20 cellular contexts compared by ENCODE assay signal in the genomic region with DNA sequence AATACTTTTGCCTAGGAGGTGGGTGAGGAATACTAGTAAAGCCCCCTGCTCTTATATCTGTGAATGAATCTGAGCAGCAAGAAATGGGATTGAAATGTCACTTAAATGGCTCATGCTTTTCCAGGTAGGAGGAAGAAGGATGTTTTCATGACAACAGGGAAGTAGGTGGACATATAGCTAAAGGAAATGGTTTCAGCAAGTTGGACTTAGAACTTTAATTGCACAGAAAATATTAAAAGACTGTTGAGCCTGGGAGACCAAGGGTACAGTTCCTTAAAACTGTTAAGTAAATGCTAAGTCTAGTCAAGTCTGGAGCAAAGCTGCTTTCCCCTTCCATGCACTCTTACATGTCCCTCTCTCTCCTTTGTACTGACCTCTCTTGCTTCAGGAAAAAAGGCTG.
DNase-seq lines count a peak whose midpoint lies in the region; ATAC-seq and TF ChIP-seq lines count a peak whose summit lies in the region.
"Had no signal": no experiment of that assay in that cellular context is flagged by ENCODE, and none has a peak within 500 bp of the region (broad histone marks: within the 10 kb centered on the region; RNA-seq: fewer than 3 reads in every experiment).

No MANE protein-coding gene starts in this region.

- intact Hi-C loops in MCF 10A (cut with micrococcal nuclease) (no loop called here), breast epithelium (cut with DNase I; ENCODE audit: low total_unique reads) (no loop called here), gastrocnemius medialis (cut with DNase I; ENCODE audit: low total_unique reads) (no loop called here)
- intact Hi-C loops in activated T-helper 1 cell treated with anti-CD3 and anti-CD28 coated beads, Interleukin-12 subunit alpha, Interleukin-12 subunit beta, Interleukin-2, Interleukin-4 antibody, amounts not matched to agents 30 ng/mL and 10 ng/mL and 1 ng/mL, durations not matched to agents 14 hours and 24 hours and 36 hours (cut with micrococcal nuclease) = no loop called here

- no peak for TF ChIP-seq POLR2A in breast epithelium (IDR thresholded peaks at IDR 0.05)
- no peak for TF ChIP-seq POLR2A in gastrocnemius medialis (IDR thresholded peaks at IDR 0.05)

- peak overlapping the region; percentile 24 for H2AFZ ChIP-seq in hepatocyte
- H2AFZ ChIP-seq in neural progenitor cell (replicated peaks) = peak overlapping the region; percentile 1

- H3K4me1 ChIP-seq in breast epithelium = no peaks in the 10 kb centered on the region
- peaks cover 18% of the 10 kb centered on the region for H3K4me1 ChIP-seq in hepatocyte (ENCODE audit: insufficient read depth)
- no peaks in the 10 kb centered on the region for H3K4me1 ChIP-seq in neural progenitor cell
- H3K4me1 ChIP-seq in gastrocnemius medialis = no peaks in the 10 kb centered on the region

- TF ChIP-seq CTCF in MCF 10A (IDR thresholded peaks at IDR 0.05; ENCODE audit: unreplicated experiment) = no peak
- no peak for TF ChIP-seq CTCF in breast epithelium (IDR thresholded peaks at IDR 0.05)
- TF ChIP-seq CTCF in hepatocyte (IDR thresholded peaks at IDR 0.05; ENCODE audit: poor library complexity) = no peak
- no peak for TF ChIP-seq CTCF in neural progenitor cell (IDR thresholded peaks at IDR 0.05)
- no peak for TF ChIP-seq CTCF in gastrocnemius medialis (IDR thresholded peaks at IDR 0.05 in 4 of 5, conservative IDR thresholded peaks at IDR 0.05 in 1 of 5)

- H3K36me3 ChIP-seq in breast epithelium = no peaks in the 10 kb centered on the region
- no peaks in the 10 kb centered on the region for H3K36me3 ChIP-seq in hepatocyte (replicated peaks; ENCODE audit: insufficient read depth, low read depth)
- no peaks in the 10 kb centered on the region for H3K36me3 ChIP-seq in neural progenitor cell
- no peaks in the 10 kb centered on the region for H3K36me3 ChIP-seq in gastrocnemius medialis

- H3K4me3 Mint-ChIP-seq in MCF 10A (ENCODE audit: unreplicated experiment) (no peak overlapping the region), neural progenitor cell (no peak overlapping the region)
- no peak overlapping the region for H3K4me3 Mint-ChIP-seq in activated T-helper 1 cell treated with anti-CD3 and anti-CD28 coated beads, Interleukin-12 subunit alpha, Interleukin-12 subunit beta, Interleukin-2, Interleukin-4 antibody, amounts not matched to agents 30 ng/mL and 10 ng/mL and 1 ng/mL, durations not matched to agents 14 hours and 24 hours and 36 hours
- H3K4me3 Mint-ChIP-seq: B cell, CD14-positive monocyte, HFFc6 had no signal

- H3K9me3 ChIP-seq in breast epithelium = no peaks in the 10 kb centered on the region
- no peaks in the 10 kb centered on the region for H3K9me3 ChIP-seq in hepatocyte (ENCODE audit: low read depth)
- H3K9me3 ChIP-seq in neural progenitor cell (ENCODE audit: low read depth) = no peaks in the 10 kb centered on the region
- H3K9me3 ChIP-seq in gastrocnemius medialis = no peaks in the 10 kb centered on the region

- H3K79me2 ChIP-seq in hepatocyte = no peaks in the 10 kb centered on the region
- no peaks in the 10 kb centered on the region for H3K79me2 ChIP-seq in neural progenitor cell (ENCODE audit: low read depth)

- H3K27me3 ChIP-seq in breast epithelium (no peaks in the 10 kb centered on the region), hepatocyte (no peaks in the 10 kb centered on the region), neural progenitor cell (no peaks in the 10 kb centered on the region), gastrocnemius medialis (no peaks in the 10 kb centered on the region)

- no TSS peak for BruUV-seq in MCF 10A (replicated peaks; lab: Mats Ljungman, UMichigan)

- peak overlapping the region; percentile 24 for H3K27ac Mint-ChIP-seq in MCF 10A (ENCODE audit: low read depth, unreplicated experiment)
- no peak overlapping the region for H3K27ac Mint-ChIP-seq in neural progenitor cell
- no peak overlapping the region for H3K27ac Mint-ChIP-seq in activated T-helper 1 cell treated with anti-CD3 and anti-CD28 coated beads, Interleukin-12 subunit alpha, Interleukin-12 subunit beta, Interleukin-2, Interleukin-4 antibody, amounts not matched to agents 30 ng/mL and 10 ng/mL and 1 ng/mL, durations not matched to agents 14 hours and 24 hours and 36 hours
- H3K27ac Mint-ChIP-seq: B cell, CD14-positive monocyte, HFFc6 had no signal

- H3K4me1 Mint-ChIP-seq in MCF 10A (ENCODE audit: insufficient read depth, unreplicated experiment) = peaks cover 12% of the 10 kb centered on the region
- peaks cover 5% of the 10 kb centered on the region for H3K4me1 Mint-ChIP-seq in neural progenitor cell
- H3K4me1 Mint-ChIP-seq in activated T-helper 1 cell treated with anti-CD3 and anti-CD28 coated beads, Interleukin-12 subunit alpha, Interleukin-12 subunit beta, Interleukin-2, Interleukin-4 antibody, amounts not matched to agents 30 ng/mL and 10 ng/mL and 1 ng/mL, durations not matched to agents 14 hours and 24 hours and 36 hours (ENCODE audit: low read depth) = no peaks in the 10 kb centered on the region
- H3K4me1 Mint-ChIP-seq: B cell had no signal

- no peaks in the 10 kb centered on the region for H3K9me3 Mint-ChIP-seq in MCF 10A (ENCODE audit: unreplicated experiment)
- H3K9me3 Mint-ChIP-seq in neural progenitor cell = no peaks in the 10 kb centered on the region
- no peaks in the 10 kb centered on the region for H3K9me3 Mint-ChIP-seq in activated T-helper 1 cell treated with anti-CD3 and anti-CD28 coated beads, Interleukin-12 subunit alpha, Interleukin-12 subunit beta, Interleukin-2, Interleukin-4 antibody, amounts not matched to agents 30 ng/mL and 10 ng/mL and 1 ng/mL, durations not matched to agents 14 hours and 24 hours and 36 hours
- H3K9me3 Mint-ChIP-seq: HFFc6 had no signal

- DNase-seq in MCF 10A (ENCODE audit: unreplicated experiment) = no peak
- no peak for DNase-seq in breast epithelium (ENCODE audit: low spot score in 2 of 2)
- DNase-seq in hepatocyte (ENCODE audit: low spot score) = no peak
- DNase-seq in neural progenitor cell (ENCODE audit: low spot score) = no peak
- no peak for DNase-seq in gastrocnemius medialis
- no peak for DNase-seq in activated T-helper 1 cell treated with anti-CD3 and anti-CD28 coated beads, Interleukin-12 subunit alpha, Interleukin-12 subunit beta, Interleukin-2, Interleukin-4 antibody, amounts not matched to agents 30 ng/mL and 10 ng/mL and 1 ng/mL, durations not matched to agents 14 hours and 24 hours and 36 hours (ENCODE audit: low spot score)
- DNase-seq: DMS53, GF-D8, HFFc6, KG1, NCI-H1105, NCI-H146, NCI-H2029, NCI-H524 treated with DMSO at 0.1 percent for 48 hours, NCI-H82, Right ventricle myocardium superior had no signal

- CTCF ChIA-PET in MCF 10A (lab: Yijun Ruan, JAX) = interaction anchor here (0.5 to 4.2 kb wide), 18 partner anchors 8 to 1040 kb away, joined by 3 to 42 read pairs (median 3); a partner anchor contains a TSS

- no peak for ATAC-seq in GM18511 (IDR thresholded peaks at IDR 0.05; ENCODE audit: unreplicated experiment)
- no peak for ATAC-seq in gastrocnemius medialis

- H3F3A ChIP-seq in neural progenitor cell (ENCODE audit: low read depth) = no peaks in the 10 kb centered on the region

- H3K36me3 Mint-ChIP-seq in MCF 10A (ENCODE audit: insufficient read depth, unreplicated experiment) = no peaks in the 10 kb centered on the region
- no peaks in the 10 kb centered on the region for H3K36me3 Mint-ChIP-seq in neural progenitor cell
- no peaks in the 10 kb centered on the region for H3K36me3 Mint-ChIP-seq in activated T-helper 1 cell treated with anti-CD3 and anti-CD28 coated beads, Interleukin-12 subunit alpha, Interleukin-12 subunit beta, Interleukin-2, Interleukin-4 antibody, amounts not matched to agents 30 ng/mL and 10 ng/mL and 1 ng/mL, durations not matched to agents 14 hours and 24 hours and 36 hours (ENCODE audit: low read depth)
- H3K36me3 Mint-ChIP-seq: CD14-positive monocyte had no signal

- no peaks in the 10 kb centered on the region for H3K9me2 ChIP-seq in hepatocyte (replicated peaks; ENCODE audit: insufficient read depth)

- no peak overlapping the region for H3K4me3 ChIP-seq in breast epithelium
- H3K4me3 ChIP-seq in hepatocyte = no peak overlapping the region
- H3K4me3 ChIP-seq in neural progenitor cell = no peak overlapping the region
- H3K4me3 ChIP-seq in gastrocnemius medialis = no peak overlapping the region

- H3K27ac ChIP-seq in breast epithelium (no peak overlapping the region), hepatocyte (peak overlapping the region; percentile 47), neural progenitor cell (no peak overlapping the region), gastrocnemius medialis (no peak overlapping the region)
- H3K27ac ChIP-seq: HL-60 had no signal

- POLR2A ChIA-PET in MCF 10A (lab: Yijun Ruan, JAX) = interaction anchor here (0.8 to 2.0 kb wide), 2 partner anchors 11 to 746 kb away, joined by 4 read pairs; no protein-coding TSS in a partner anchor

- no peak overlapping the region for H3K9ac ChIP-seq in neural progenitor cell

- in situ Hi-C loops in gastrocnemius medialis (cut with MboI; ENCODE audit: low sequenced_read_pairs in 4 of 4) = loop anchor here in 3 of 4 donors (10.0 to 25.0 kb wide), 4 partner anchors 556 to 1056 kb away; a partner anchor contains a TSS

- H4K20me1 ChIP-seq in hepatocyte (ENCODE audit: insufficient read depth, poor library complexity, severe bottlenecking) (no peaks in the 10 kb centered on the region), neural progenitor cell (ENCODE audit: low read depth) (no peaks in the 10 kb centered on the region)

- H3K27me3 Mint-ChIP-seq in MCF 10A (ENCODE audit: insufficient read depth, unreplicated experiment) (no peaks in the 10 kb centered on the region), neural progenitor cell (ENCODE audit: insufficient read depth, low read depth) (no peaks in the 10 kb centered on the region)
- no peaks in the 10 kb centered on the region for H3K27me3 Mint-ChIP-seq in activated T-helper 1 cell treated with anti-CD3 and anti-CD28 coated beads, Interleukin-12 subunit alpha, Interleukin-12 subunit beta, Interleukin-2, Interleukin-4 antibody, amounts not matched to agents 30 ng/mL and 10 ng/mL and 1 ng/mL, durations not matched to agents 14 hours and 24 hours and 36 hours (ENCODE audit: insufficient read depth)
- H3K27me3 Mint-ChIP-seq: B cell had no signal

- H3K4me2 ChIP-seq in hepatocyte (peak overlapping the region; percentile 24), neural progenitor cell (no peak overlapping the region)
